Comparison of ENCODE assay signal across 11 cellular contexts in the genomic region with DNA sequence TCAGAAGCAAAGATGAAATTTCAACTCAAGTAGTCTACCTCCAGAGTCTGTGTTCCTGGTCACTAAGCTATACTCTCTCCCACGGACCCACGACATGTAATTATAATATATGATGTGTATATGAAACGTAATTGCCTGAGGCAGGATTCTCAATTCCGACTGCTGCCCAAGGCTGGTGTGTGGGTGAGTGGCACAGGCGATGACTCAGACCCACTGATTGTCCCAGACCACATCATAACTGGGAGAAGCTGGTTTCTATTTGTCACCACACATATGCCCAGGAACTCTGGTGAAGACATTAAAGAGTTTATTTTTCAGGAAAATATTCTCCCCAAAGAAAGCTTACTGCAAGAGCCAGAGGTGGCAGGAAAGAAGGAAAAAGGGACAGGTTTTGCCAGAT.
A peak's percentile ranks its signal among the peaks of the same experiment; 100 is the strongest.
DNase-seq lines count a peak whose midpoint lies in the region; ATAC-seq, FAIRE-seq and TF ChIP-seq lines count a peak whose summit lies in the region.
"Had no signal": no experiment of that assay in that cellular context is flagged by ENCODE, and none has a peak within 500 bp of the region (broad histone marks: within the 10 kb centered on the region; RNA-seq: fewer than 3 reads in every experiment).

No MANE protein-coding gene starts in this region.

- no peak for TF ChIP-seq CTCF in PC-9 (conservative IDR thresholded peaks at IDR 0.05)
- no peak for TF ChIP-seq CTCF in endothelial cell of umbilical vein (IDR thresholded peaks at IDR 0.05; ENCODE audit: extremely low read depth in 1 of 2, insufficient read depth in 1 of 2, low read depth in 1 of 2, low read length in 2 of 2)

- BruUV-seq in PC-9 (replicated peaks; lab: Mats Ljungman, UMichigan) (no TSS peak), endothelial cell of umbilical vein (replicated peaks; lab: Mats Ljungman, UMichigan) (no TSS peak)

- CTCF ChIA-PET in PC-9 (lab: Charles Lee) (interaction anchor here (0.7 kb wide), 1 partner anchor 765 kb away, joined by 3 read pairs; no protein-coding TSS in a partner anchor), endothelial cell of umbilical vein (lab: Charles Lee) (interaction anchor here (0.6 to 1.3 kb wide), 3 partner anchors 9 to 117 kb away, joined by 3 read pairs; no protein-coding TSS in a partner anchor)

- H2AFZ ChIP-seq in PC-9 (no peak overlapping the region; the same call in 1 of the 2 replicates), endothelial cell of umbilical vein (ENCODE audit: low read depth, low read length) (no peak overlapping the region)

- H3K9me2 ChIP-seq in PC-9 (ENCODE audit: insufficient read depth): no peaks in the 10 kb centered on the region

- H3K9me3 Mint-ChIP-seq in activated T-cell treated with anti-CD3 and anti-CD28 coated beads, Interleukin-2, amount 50 U/mL, for 4 hours: no peaks in the 10 kb centered on the region
- H3K9me3 Mint-ChIP-seq: IgD-negative memory B cell had no signal

- peak; percentile 96 for FAIRE-seq in H54 (lab: Jason Lieb, UNC)
- FAIRE-seq in endothelial cell of umbilical vein (lab: Jason Lieb, UNC): no peak

- H3K4me3 ChIP-seq in PC-9 (no peak overlapping the region), endothelial cell of umbilical vein (replicated peaks in 1 of 3; ENCODE audit: insufficient read depth in 1 of 3, low read depth in 1 of 3, low read length in 3 of 3) (no peak overlapping the region), skeletal muscle satellite cell (ENCODE audit: low read length) (no peak overlapping the region)
- H3K4me3 ChIP-seq: right atrium auricular region had no signal

- intact Hi-C loops in PC-9 (cut with micrococcal nuclease; ENCODE audit: unreplicated experiment) (no loop called here), endothelial cell of umbilical vein (cut with micrococcal nuclease) (no loop called here)

- H3K4me3 Mint-ChIP-seq in activated T-cell treated with anti-CD3 and anti-CD28 coated beads, Interleukin-2, amount 50 U/mL, for 4 hours: no peak overlapping the region
- H3K4me3 Mint-ChIP-seq: IgD-negative memory B cell had no signal

- POLR2A ChIA-PET in PC-9 (lab: Charles Lee; ENCODE audit: unreplicated experiment): interaction anchor here (0.6 to 0.7 kb wide), 3 partner anchors 22 to 355 kb away, joined by 5 read pairs; no protein-coding TSS in a partner anchor
- POLR2A ChIA-PET in endothelial cell of umbilical vein (lab: Charles Lee): no interaction called here

- H3K79me2 ChIP-seq in PC-9 (ENCODE audit: low read depth) (no peaks in the 10 kb centered on the region), endothelial cell of umbilical vein (ENCODE audit: control insufficient read depth, insufficient read depth, low read length) (no peaks in the 10 kb centered on the region)

- H3K9me3 ChIP-seq in PC-9 (ENCODE audit: insufficient read depth, low read depth) (no peaks in the 10 kb centered on the region), endothelial cell of umbilical vein (replicated peaks; ENCODE audit: control insufficient read depth, insufficient read depth, low read length) (no peaks in the 10 kb centered on the region), skeletal muscle satellite cell (replicated peaks; ENCODE audit: low read length) (no peaks in the 10 kb centered on the region)
- H3K9me3 ChIP-seq: right atrium auricular region had no signal

- H3K36me3 ChIP-seq in PC-9 (ENCODE audit: low read depth) (no peaks in the 10 kb centered on the region), endothelial cell of umbilical vein (ENCODE audit: control insufficient read depth in 2 of 2, extremely low read depth in 1 of 2, insufficient read depth in 2 of 2, low read length in 2 of 2) (no peaks in the 10 kb centered on the region), skeletal muscle satellite cell (ENCODE audit: insufficient read depth, low read length) (no peaks in the 10 kb centered on the region)
- H3K36me3 ChIP-seq: right atrium auricular region had no signal

- H3K27me3 ChIP-seq in PC-9 (ENCODE audit: insufficient read depth, low read depth) (no peaks in the 10 kb centered on the region), endothelial cell of umbilical vein (ENCODE audit: control insufficient read depth in 2 of 2, insufficient read depth in 2 of 2, low read length in 2 of 2) (no peaks in the 10 kb centered on the region), skeletal muscle satellite cell (ENCODE audit: control insufficient read depth, insufficient read depth, low read length) (no peaks in the 10 kb centered on the region)
- H3K27me3 ChIP-seq: right atrium auricular region had no signal

- no peaks in the 10 kb centered on the region for H3K9me1 ChIP-seq in endothelial cell of umbilical vein (replicated peaks; ENCODE audit: control insufficient read depth, extremely low read depth, insufficient read depth, low read length)

- no peak for TF ChIP-seq POLR2A in H54 (IDR thresholded peaks at IDR 0.05; ENCODE audit: low read depth, low read length)
- no peak for TF ChIP-seq POLR2A in endothelial cell of umbilical vein (IDR thresholded peaks at IDR 0.05; ENCODE audit: low read depth, low read length)

- H4K20me1 ChIP-seq in PC-9 (ENCODE audit: insufficient read depth) (no peaks in the 10 kb centered on the region), endothelial cell of umbilical vein (replicated peaks; ENCODE audit: control insufficient read depth, extremely low read depth, insufficient read depth, low read length) (no peaks in the 10 kb centered on the region)

- H3K4me1 Mint-ChIP-seq in activated T-cell treated with anti-CD3 and anti-CD28 coated beads, Interleukin-2, amount 50 U/mL, for 4 hours (ENCODE audit: low read depth): peaks cover 12% of the 10 kb centered on the region

- H3K27ac ChIP-seq in PC-9: no peak overlapping the region
- no peak overlapping the region for H3K27ac ChIP-seq in endothelial cell of umbilical vein (ENCODE audit: insufficient read depth, low read depth, low read length)
- H3K27ac ChIP-seq: right atrium auricular region had no signal

- peaks cover 4% of the 10 kb centered on the region; the same call in 1 of the 2 replicates for H3K4me1 ChIP-seq in PC-9 (replicated peaks; ENCODE audit: insufficient read depth)
- H3K4me1 ChIP-seq in endothelial cell of umbilical vein (ENCODE audit: control insufficient read depth, extremely low read depth, insufficient read depth, low read length): no peaks in the 10 kb centered on the region
- peaks cover 21% of the 10 kb centered on the region for H3K4me1 ChIP-seq in skeletal muscle satellite cell (ENCODE audit: control insufficient read depth, insufficient read depth, low read length)
- H3K4me1 ChIP-seq: right atrium auricular region had no signal

- DNase-seq in H54 (ENCODE audit: insufficient read length, low spot score): peak; percentile 92
- DNase-seq in PC-9: peak; percentile 55 to 60
- DNase-seq in endothelial cell of umbilical vein (ENCODE audit: low read depth, low spot score): no peak
- no peak for DNase-seq in superior temporal gyrus (ENCODE audit: extremely low spot score)
- DNase-seq in germinal center (ENCODE audit: low spot score): no peak
- no peak for DNase-seq in activated T-cell treated with anti-CD3 and anti-CD28 coated beads, Interleukin-2, amount 50 U/mL, for 4 hours
- DNase-seq: effector memory CD4-positive, alpha-beta T cell; substantia nigra had no signal

- no peaks in the 10 kb centered on the region; the same call in 1 of the 2 replicates for H3F3A ChIP-seq in PC-9 (ENCODE audit: insufficient read depth, low read depth)

- no peak overlapping the region for H3K9ac ChIP-seq in endothelial cell of umbilical vein (replicated peaks; ENCODE audit: extremely low read depth, insufficient read depth, low read length)
- no peak overlapping the region for H3K9ac ChIP-seq in skeletal muscle satellite cell (ENCODE audit: low read depth, low read length)

- dilution Hi-C loops in endothelial cell of umbilical vein (cut with MboI; ENCODE audit: extremely low pct_ligation_motif_present, low sequenced_read_pairs): no loop called here

- no peaks in the 10 kb centered on the region for H3K27me3 Mint-ChIP-seq in activated T-cell treated with anti-CD3 and anti-CD28 coated beads, Interleukin-2, amount 50 U/mL, for 4 hours (ENCODE audit: low read depth)
- H3K27me3 Mint-ChIP-seq: IgD-negative memory B cell had no signal

- H3K4me2 ChIP-seq in PC-9: no peak overlapping the region
- no peak overlapping the region for H3K4me2 ChIP-seq in endothelial cell of umbilical vein (ENCODE audit: insufficient read depth, low read length)
- peak overlapping the region; percentile 27 for H3K4me2 ChIP-seq in skeletal muscle satellite cell (ENCODE audit: low read length)

- H3K36me3 Mint-ChIP-seq in activated T-cell treated with anti-CD3 and anti-CD28 coated beads, Interleukin-2, amount 50 U/mL, for 4 hours (ENCODE audit: insufficient read depth): peaks cover 6% of the 10 kb centered on the region

- ATAC-seq in activated T-cell treated with anti-CD3 and anti-CD28 coated beads, Interleukin-2, amount 50 U/mL, for 4 hours: no peak

TF ChIP-seq in endothelial cell of umbilical vein, 7 proteins besides CTCF, POLR2A, EP300 and RAD21:
- TF ChIP-seq EZH2 (IDR thresholded peaks at IDR 0.05; ENCODE audit: borderline replicate concordance, low read depth, low read length, severe bottlenecking) (no peak), GATA2 (IDR thresholded peaks at IDR 0.05; ENCODE audit: insufficient read depth, insufficient read length, low read depth, low read length) (no peak), FOS (IDR thresholded peaks at IDR 0.05; ENCODE audit: borderline replicate concordance, insufficient read depth, low read length) (peak; percentile 30), JUN (IDR thresholded peaks at IDR 0.05; ENCODE audit: borderline replicate concordance, insufficient read depth, insufficient read length, low read depth) (no peak), MYC (IDR thresholded peaks at IDR 0.05; ENCODE audit: low read depth, low read length) (no peak), POLR2AphosphoS5 (IDR thresholded peaks at IDR 0.05; ENCODE audit: insufficient read depth, low read depth, low read length) (no peak)
- TF ChIP-seq, protein P1, sequence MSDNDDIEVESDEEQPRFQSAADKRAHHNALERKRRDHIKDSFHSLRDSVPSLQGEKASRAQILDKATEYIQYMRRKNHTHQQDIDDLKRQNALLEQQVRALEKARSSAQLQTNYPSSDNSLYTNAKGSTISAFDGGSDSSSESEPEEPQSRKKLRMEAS (IDR thresholded peaks at IDR 0.05; ENCODE audit: insufficient read depth, insufficient read length): no peak

Comparison
In these comparisons a context has a peak if more than half of its experiments do, and no peak if none do; other contexts are left out.
1. DNase-seq: peak in H54 (single experiment) and PC-9 (2 of 2); none in endothelial cell of umbilical vein (single experiment), superior temporal gyrus (single experiment), germinal center (single experiment) and activated T-cell treated with anti-CD3 and anti-CD28 coated beads, Interleukin-2, amount 50 U/mL, for 4 hours (single experiment).